22 cellular contexts compared by ENCODE assay signal in genomic region chr7:5638994-5639393, GRCh38. TPM values are rescaled to one million over a fixed set of nuclear protein-coding genes. Genes with fewer than 3 reads are reported as not detected.
DNase-seq lines count a peak whose midpoint lies in the region; ATAC-seq, FAIRE-seq and TF ChIP-seq lines count a peak whose summit lies in the region.
"Had no signal": no experiment of that assay in that cellular context is flagged by ENCODE, and none has a peak within 500 bp of the region (broad histone marks: within the 10 kb centered on the region; RNA-seq: fewer than 3 reads in every experiment).

No MANE protein-coding gene starts in this region.

- no peak overlapping the region for H2AFZ ChIP-seq in astrocyte (ENCODE audit: low read depth, low read length)
- H2AFZ ChIP-seq: GM23248 had no signal

- H3K4me3 Mint-ChIP-seq in activated T-cell treated with anti-CD3 and anti-CD28 coated beads, Interleukin-2, amount 50 U/mL, for 72 hours: no peak overlapping the region
- H3K4me3 Mint-ChIP-seq in astrocyte (ENCODE audit: unreplicated experiment): peak overlapping the region; percentile 34
- peak overlapping the region; percentile 38 for H3K4me3 Mint-ChIP-seq in type B pancreatic cell
- H3K4me3 Mint-ChIP-seq: activated naive CD4-positive, alpha-beta T cell treated with anti-CD3 and anti-CD28 coated beads for 36 hours; CD4-positive, alpha-beta T cell; natural killer cell treated with Interleukin-12 subunit alpha and Interleukin-12 subunit beta and Interleukin-15 and Interleukin-18, amount 100 ng/mL, for 72 hours; T-helper 17 cell had no signal

- H4K20me1 ChIP-seq in astrocyte (ENCODE audit: insufficient read depth, low read length): peaks cover 4% of the 10 kb centered on the region

- H3K27me3 ChIP-seq in astrocyte (ENCODE audit: insufficient read depth, low read length): no peaks in the 10 kb centered on the region

- no peak overlapping the region for H3K4me3 ChIP-seq in astrocyte (ENCODE audit: insufficient read depth, low read depth, low read length)
- H3K4me3 ChIP-seq: GM23248, lower lobe of right lung had no signal

- H3K27ac ChIP-seq in astrocyte (ENCODE audit: low read depth, low read length): no peak overlapping the region
- H3K27ac ChIP-seq: 22Rv1, GM23248, lower lobe of right lung had no signal

- peak overlapping the region; percentile 6 for H3K4me2 ChIP-seq in astrocyte (ENCODE audit: low read length)

- peaks cover 64% of the 10 kb centered on the region for H3K4me1 ChIP-seq in astrocyte (ENCODE audit: insufficient read depth, low read length)

- TF ChIP-seq CTCF in astrocyte (IDR thresholded peaks at IDR 0.05; ENCODE audit: insufficient read depth, low read depth, low read length) (no peak), type B pancreatic cell (conservative IDR thresholded peaks at IDR 0.05) (no peak), D721Med (IDR thresholded peaks at IDR 0.05; ENCODE audit: insufficient read depth, missing control alignments) (no peak)

- H3K36me3 Mint-ChIP-seq in activated T-cell treated with anti-CD3 and anti-CD28 coated beads, Interleukin-2, amount 50 U/mL, for 72 hours (ENCODE audit: insufficient read depth in 2 of 2): peaks cover 3 to 13% of the 10 kb centered on the region in 2 donors
- peaks cover 11% of the 10 kb centered on the region for H3K36me3 Mint-ChIP-seq in astrocyte (ENCODE audit: low read depth, unreplicated experiment)
- H3K36me3 Mint-ChIP-seq in type B pancreatic cell: peaks cover 15% of the 10 kb centered on the region

- no peak for ATAC-seq in activated T-cell treated with anti-CD3 and anti-CD28 coated beads, Interleukin-2, amount 50 U/mL, for 72 hours (replicated peaks in 1 of 2)
- ATAC-seq in HG03045 (IDR thresholded peaks at IDR 0.05; ENCODE audit: unreplicated experiment): no peak
- ATAC-seq: activated CD4-positive, CD25-positive, alpha-beta regulatory T cell treated with anti-CD3 and anti-CD28 coated beads, Interleukin-2, amount 50 U/mL, for 24 hours; lower lobe of right lung; natural killer cell treated with Interleukin-12 subunit alpha and Interleukin-12 subunit beta and Interleukin-15 and Interleukin-18, amount 100 ng/mL, for 72 hours; T-helper 17 cell had no signal

- peaks cover 7% of the 10 kb centered on the region for H3K79me2 ChIP-seq in astrocyte (ENCODE audit: insufficient read depth, low read length)

- H3K27ac Mint-ChIP-seq in activated T-cell treated with anti-CD3 and anti-CD28 coated beads, Interleukin-2, amount 50 U/mL, for 72 hours: peak overlapping the region; percentile 17
- H3K27ac Mint-ChIP-seq in astrocyte (ENCODE audit: unreplicated experiment) (peak overlapping the region; percentile 99), type B pancreatic cell (peak overlapping the region; percentile 66)
- H3K27ac Mint-ChIP-seq: activated naive CD4-positive, alpha-beta T cell treated with anti-CD3 and anti-CD28 coated beads for 36 hours; CD4-positive, alpha-beta T cell; natural killer cell treated with Interleukin-12 subunit alpha and Interleukin-12 subunit beta and Interleukin-15 and Interleukin-18, amount 100 ng/mL, for 72 hours; T-helper 17 cell had no signal

- no peaks in the 10 kb centered on the region for H3K9me3 ChIP-seq in astrocyte (ENCODE audit: insufficient read depth, low read depth, low read length)
- H3K9me3 ChIP-seq: lower lobe of right lung had no signal

- H3K9me3 Mint-ChIP-seq in activated T-cell treated with anti-CD3 and anti-CD28 coated beads, Interleukin-2, amount 50 U/mL, for 72 hours: no peaks in the 10 kb centered on the region
- H3K9me3 Mint-ChIP-seq in astrocyte (ENCODE audit: unreplicated experiment) (peaks cover 2% of the 10 kb centered on the region), type B pancreatic cell (no peaks in the 10 kb centered on the region)
- H3K9me3 Mint-ChIP-seq: activated naive CD4-positive, alpha-beta T cell treated with anti-CD3 and anti-CD28 coated beads for 36 hours; CD4-positive, alpha-beta T cell; natural killer cell treated with Interleukin-12 subunit alpha and Interleukin-12 subunit beta and Interleukin-15 and Interleukin-18, amount 100 ng/mL, for 72 hours had no signal

- no peak overlapping the region for H3K9ac ChIP-seq in astrocyte (ENCODE audit: low read length)
- H3K9ac ChIP-seq: GM23248 had no signal

- H3K4me1 Mint-ChIP-seq in activated T-cell treated with anti-CD3 and anti-CD28 coated beads, Interleukin-2, amount 50 U/mL, for 72 hours (ENCODE audit: low read depth): peaks cover 31% of the 10 kb centered on the region
- H3K4me1 Mint-ChIP-seq in astrocyte (ENCODE audit: low read depth, unreplicated experiment): peaks cover 65% of the 10 kb centered on the region
- peaks cover 54% of the 10 kb centered on the region for H3K4me1 Mint-ChIP-seq in type B pancreatic cell (ENCODE audit: unreplicated experiment)

- no peak for FAIRE-seq in astrocyte (lab: Jason Lieb, UNC)
- no peak for FAIRE-seq in D721Med (lab: Jason Lieb, UNC)

- no peaks in the 10 kb centered on the region for H3K27me3 Mint-ChIP-seq in activated T-cell treated with anti-CD3 and anti-CD28 coated beads, Interleukin-2, amount 50 U/mL, for 72 hours (ENCODE audit: low read depth)
- H3K27me3 Mint-ChIP-seq in astrocyte (ENCODE audit: low read depth, unreplicated experiment) (no peaks in the 10 kb centered on the region), type B pancreatic cell (no peaks in the 10 kb centered on the region)
- H3K27me3 Mint-ChIP-seq: CD4-positive, alpha-beta T cell; natural killer cell treated with Interleukin-12 subunit alpha and Interleukin-12 subunit beta and Interleukin-15 and Interleukin-18, amount 100 ng/mL, for 72 hours; T-helper 17 cell had no signal

- peaks cover 6% of the 10 kb centered on the region for H3K36me3 ChIP-seq in astrocyte (ENCODE audit: insufficient read depth, low read length)

- no peak for DNase-seq in activated T-cell treated with anti-CD3 and anti-CD28 coated beads, Interleukin-2, amount 50 U/mL, for 72 hours
- no peak for DNase-seq in activated T-cell treated with anti-CD3 and anti-CD28 coated beads, Interleukin-2, amount 50 U/mL, for 48 hours
- DNase-seq in astrocyte (ENCODE audit: low read depth) (no peak), islet precursor cell (peak; percentile 97), type B pancreatic cell (ENCODE audit: extremely low spot score, unreplicated experiment) (no peak), NCI-H2029 treated with DMSO at 0.1 percent for 48 hours (lab: John Stamatoyannopoulos, UW) (no peak), D721Med (ENCODE audit: insufficient read length, low spot score) (no peak)
- DNase-seq: activated naive CD4-positive, alpha-beta T cell treated with anti-CD3 and anti-CD28 coated beads for 36 hours; CD4-positive, alpha-beta T cell; effector CD8-positive, alpha-beta T cell; foreskin melanocyte; GM23248; KBM-7; lower lobe of right lung; NCI-H1092 treated with DMSO at 0.1 percent for 48 hours; NCI-H2171 treated with DMSO at 0.1 percent for 48 hours; stimulated activated CD4-positive, alpha-beta T cell treated with anti-CD3 and anti-CD28 coated beads, Interleukin-2, amount 100 ng/mL, for 24 hours; T-helper 17 cell had no signal

RNA-seq across cellular contexts. Expression of gene FSCN1, which starts 46.4 kb away (rescaled TPM):
- 10 to 100 TPM; 25.7 to 31.3 TPM for total RNA-seq in activated T-cell treated with anti-CD3 and anti-CD28 coated beads, Interleukin-2, amount 50 U/mL, for 72 hours
- 629 and 685 TPM in 2 replicates for total RNA-seq in astrocyte
- 25.3 and 223 TPM in 2 replicates for total RNA-seq in type B pancreatic cell (ENCODE audit: low replicate concordance)

Comparison
In these comparisons a context has a peak if more than half of its experiments do, and no peak if none do; other contexts are left out.
1. H3K27ac Mint-ChIP-seq: peak in every context shown above with its lines; median percentile 99 in astrocyte; 66 in type B pancreatic cell; 17 in activated T-cell treated with anti-CD3 and anti-CD28 coated beads, Interleukin-2, amount 50 U/mL, for 72 hours.
2. H3K4me3 Mint-ChIP-seq: peak in astrocyte (single experiment) and type B pancreatic cell (single experiment); none in activated T-cell treated with anti-CD3 and anti-CD28 coated beads, Interleukin-2, amount 50 U/mL, for 72 hours (0 of 2).